Comparison of ENCODE assay signal across 8 cellular contexts in the genomic region with DNA sequence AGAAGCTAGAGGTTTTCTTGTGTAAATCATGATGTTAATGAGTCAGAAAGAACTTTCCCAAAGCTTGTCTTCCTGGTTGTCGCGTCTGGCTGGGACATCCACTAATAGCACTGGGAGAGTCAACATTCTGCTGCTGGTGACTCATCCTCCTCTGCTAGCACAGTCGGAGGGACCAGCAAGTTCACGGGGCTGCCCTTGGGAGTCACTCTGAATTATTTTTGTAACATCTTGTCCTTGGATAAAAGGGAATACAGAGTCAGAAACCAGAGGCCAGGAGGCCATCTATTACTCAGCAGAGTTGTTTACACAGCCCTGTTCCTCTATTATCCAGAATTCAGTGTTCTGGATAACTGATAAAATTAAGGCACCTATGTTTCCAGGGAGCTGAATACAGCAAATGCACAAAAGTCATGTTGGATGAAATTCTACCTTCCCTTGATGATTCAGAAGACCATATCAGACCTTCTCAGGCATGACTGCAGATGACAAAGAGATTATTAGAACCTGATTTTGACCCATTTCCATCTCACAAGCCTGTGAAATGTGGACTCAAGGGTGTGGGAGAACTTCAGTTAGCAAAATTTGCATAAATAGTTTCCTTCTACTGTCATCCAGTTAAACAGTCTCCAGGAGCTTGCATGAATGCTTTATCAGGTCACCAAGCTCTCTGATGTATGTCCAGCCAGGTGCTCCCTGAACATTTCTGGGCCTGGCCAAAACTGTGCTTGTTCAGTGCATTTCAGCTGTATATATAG.
DNase-seq lines count a peak whose midpoint lies in the region; ATAC-seq and TF ChIP-seq lines count a peak whose summit lies in the region.

No MANE protein-coding gene starts in this region.

- no peak for TF ChIP-seq POLR2A in lower leg skin (IDR thresholded peaks at IDR 0.05)

- H3K4me1 Mint-ChIP-seq in stimulated activated naive CD8-positive, alpha-beta T cell treated with anti-CD3 and anti-CD28 coated beads, Interleukin-15, amount 100 ng/mL, for 72 hours, result peaks cover 88% of the 10 kb centered on the region

- no peak overlapping the region for H3K27ac Mint-ChIP-seq in stimulated activated naive CD8-positive, alpha-beta T cell treated with anti-CD3 and anti-CD28 coated beads, Interleukin-15, amount 100 ng/mL, for 72 hours

- H3K4me3 ChIP-seq in lower leg skin (ENCODE audit: low read depth, poor library complexity, severe bottlenecking), result no peak overlapping the region

- 0 to 5% methylated on average over 4 of the region's 4 CpGs for WGBS in lower leg skin, 2 donors

- no peak for TF ChIP-seq CTCF in lower leg skin (IDR thresholded peaks at IDR 0.05)

- no peaks in the 10 kb centered on the region for H3K27me3 Mint-ChIP-seq in stimulated activated naive CD8-positive, alpha-beta T cell treated with anti-CD3 and anti-CD28 coated beads, Interleukin-15, amount 100 ng/mL, for 72 hours

- intact Hi-C loops in lower leg skin (cut with DNase I; ENCODE audit: low total_unique reads), result no loop called here

- peak; percentile 59 for ATAC-seq in GM21367 (IDR thresholded peaks at IDR 0.05; ENCODE audit: unreplicated experiment)
- ATAC-seq in HG03558 (IDR thresholded peaks at IDR 0.05; ENCODE audit: extremely low read depth, unreplicated experiment), result peak; percentile 39
- ATAC-seq in stimulated activated naive CD8-positive, alpha-beta T cell treated with anti-CD3 and anti-CD28 coated beads, Interleukin-15, amount 100 ng/mL, for 72 hours, result peak; percentile 61

- H3K9me3 Mint-ChIP-seq in stimulated activated naive CD8-positive, alpha-beta T cell treated with anti-CD3 and anti-CD28 coated beads, Interleukin-15, amount 100 ng/mL, for 72 hours, result no peaks in the 10 kb centered on the region

- H3K4me3 Mint-ChIP-seq in stimulated activated naive CD8-positive, alpha-beta T cell treated with anti-CD3 and anti-CD28 coated beads, Interleukin-15, amount 100 ng/mL, for 72 hours, result no peak overlapping the region

- DNase-seq in EL (peak; percentile 96), SHP77 (lab: John Stamatoyannopoulos, UW) (peak; percentile 52 to 56), dermis blood vessel endothelial cell (peak; percentile 97), lower leg skin (ENCODE audit: low spot score in 2 of 2) (peak; percentile 93 to 94), NK-92 (lab: John Stamatoyannopoulos, UW; ENCODE audit: unreplicated experiment) (no peak)
- DNase-seq in stimulated activated naive CD8-positive, alpha-beta T cell treated with anti-CD3 and anti-CD28 coated beads, Interleukin-15, amount 100 ng/mL, for 72 hours, result peak in 1 of 2 donors; percentile 19
